25 cellular contexts compared by ENCODE assay signal in the genomic region with DNA sequence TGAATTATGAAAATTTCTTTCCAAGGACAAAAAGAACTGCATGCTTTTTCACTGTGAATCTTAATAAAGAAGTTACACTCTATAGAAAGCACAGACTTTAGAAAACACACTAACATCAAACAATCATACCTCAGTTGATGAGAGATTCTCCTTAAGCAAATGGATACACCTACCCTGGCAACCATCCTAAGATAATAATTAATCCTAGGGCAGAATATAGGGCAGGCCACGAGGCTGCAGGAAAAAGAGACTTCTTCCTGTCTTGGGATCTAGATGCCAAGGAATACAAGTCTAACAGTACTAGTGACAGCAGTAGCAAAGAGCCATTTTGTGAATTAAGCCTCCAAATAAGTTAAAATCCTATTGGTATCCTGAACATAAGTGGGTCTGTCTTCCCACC.
"Had no signal": no experiment of that assay in that cellular context is flagged by ENCODE, and none has a peak within 500 bp of the region (broad histone marks: within the 10 kb centered on the region; RNA-seq: fewer than 3 reads in every experiment).

No MANE protein-coding gene starts in this region.

- H3K4me3 ChIP-seq: adrenal gland, MG63, Peyer's patch, SJCRH30 had no signal

- H3K27me3 ChIP-seq: adrenal gland, MG63, Peyer's patch, SJCRH30 had no signal

- DNase-seq: activated CD4-positive, alpha-beta memory T cell treated with anti-CD3 and anti-CD28 coated beads, Interleukin-2, amount 10 ng/mL, durations not matched to agents 7 days and 5 days; activated CD4-positive, alpha-beta T cell treated with anti-CD3 and anti-CD28 coated beads for 36 hours; activated CD4-positive, alpha-beta T cell treated with anti-CD3 and anti-CD28 coated beads, Interleukin-2, amount 50 U/mL, for 1 hour; activated naive CD4-positive, alpha-beta T cell treated with anti-CD3 and anti-CD28 coated beads, Interleukin-2, amount 50 U/mL, for 16 hours; activated naive CD8-positive, alpha-beta T cell treated with anti-CD3 and anti-CD28 coated beads, Interleukin-2, amount 10 ng/mL, durations not matched to agents 7 days and 5 days; activated T-cell treated with anti-CD3 and anti-CD28 coated beads, Interleukin-2, amount 50 U/mL, for 72 hours; adrenal gland; anterior cingulate cortex; KG1; MG63; MV-4-11; NCI-H1092 treated with DMSO at 0.1 percent for 48 hours; NCI-H1417 treated with DMSO at 0.1 percent for 48 hours; NCI-H1694 treated with DMSO at 0.1 percent for 48 hours; NCI-H2029 treated with DMSO at 0.1 percent for 48 hours; NCI-H345; NCI-H510A; NCI-H526 treated with DMSO at 0.1 percent for 48 hours; Peyer's patch; Right ventricle myocardium superior; SJCRH30; SK-N-SH; T-helper 1 cell; WERI-Rb-1 had no signal

- H3K4me1 ChIP-seq: adrenal gland, Peyer's patch, SJCRH30 had no signal

- H3K36me3 ChIP-seq: adrenal gland, MG63, Peyer's patch, SJCRH30, WERI-Rb-1 had no signal

- H3K9me3 ChIP-seq: adrenal gland, MG63, Peyer's patch, SJCRH30, SK-N-SH had no signal

- H3K27ac ChIP-seq: adrenal gland, Peyer's patch, RWPE1, SJCRH30, WERI-Rb-1 had no signal
